12 cellular contexts compared by ENCODE assay signal in genomic region chr15:101773496-101774100, GRCh38.
DNase-seq lines count a peak whose midpoint lies in the region; ATAC-seq and TF ChIP-seq lines count a peak whose summit lies in the region.
"Had no signal": no experiment of that assay in that cellular context is flagged by ENCODE, and none has a peak within 500 bp of the region (broad histone marks: within the 10 kb centered on the region; RNA-seq: fewer than 3 reads in every experiment).

No MANE protein-coding gene starts in this region.

- DNase-seq in COR-L47 (lab: John Stamatoyannopoulos, UW) (peak; percentile 44), GM12865 (ENCODE audit: low read depth) (peak; percentile 12), NCI-H774 (lab: John Stamatoyannopoulos, UW) (peak; percentile 79), erythroblast (lab: John Stamatoyannopoulos, UW) (peak; percentile 7 to 19), NCI-H345 treated with DMSO at 0.1 percent for 48 hours (lab: John Stamatoyannopoulos, UW; ENCODE audit: unreplicated experiment) (no peak)
- DNase-seq: GDM1, right cardiac atrium had no signal

- ATAC-seq in GM21786 (IDR thresholded peaks at IDR 0.05; ENCODE audit: unreplicated experiment) (no peak), GM18519 (IDR thresholded peaks at IDR 0.05; ENCODE audit: low FRiP score, unreplicated experiment) (no peak), GM19395 (IDR thresholded peaks at IDR 0.05; ENCODE audit: unreplicated experiment) (no peak)
- ATAC-seq: right cardiac atrium; stimulated activated memory B cell treated with anti-CD40 and anti-IgM and Interleukin-4, amounts not matched to agents 10 μg/mL and 1 μg/mL and 100 μg/mL, for 72 hours had no signal

- TF ChIP-seq CTCF in GM12865 (IDR thresholded peaks at IDR 0.05; ENCODE audit: insufficient read depth, low read depth, low read length, missing control alignments): peak; percentile 38

- no peak overlapping the region for H3K4me3 ChIP-seq in GM12865 (ENCODE audit: low read depth, low read length)
- H3K4me3 ChIP-seq: SJSA1 had no signal

- TF ChIP-seq POLR2A in erythroblast (IDR thresholded peaks at IDR 0.05; ENCODE audit: low read length): no peak
